Comparison of ENCODE assay signal across 11 cellular contexts in genomic region chr12:113005759-113006158, GRCh38. TPM values are rescaled to one million over a fixed set of nuclear protein-coding genes. Genes with fewer than 3 reads are reported as not detected.
DNase-seq lines count a peak whose midpoint lies in the region; ATAC-seq and TF ChIP-seq lines count a peak whose summit lies in the region.
"Had no signal": no experiment of that assay in that cellular context is flagged by ENCODE, and none has a peak within 500 bp of the region (broad histone marks: within the 10 kb centered on the region; RNA-seq: fewer than 3 reads in every experiment).

No MANE protein-coding gene starts in this region.

- H3K36me3 Mint-ChIP-seq in chondrocyte (ENCODE audit: low read depth), result no peaks in the 10 kb centered on the region
- no peaks in the 10 kb centered on the region for H3K36me3 Mint-ChIP-seq in neural crest cell (ENCODE audit: low read depth)

- ATAC-seq in GM18502 (IDR thresholded peaks at IDR 0.05; ENCODE audit: poor library complexity, unreplicated experiment), result no peak
- no peak for ATAC-seq in HG03432 (IDR thresholded peaks at IDR 0.05; ENCODE audit: unreplicated experiment)
- no peak for ATAC-seq in HG03280 (IDR thresholded peaks at IDR 0.05; ENCODE audit: unreplicated experiment)

- peak; percentile 29; the same call in 1 of the 2 replicates for TF ChIP-seq CTCF in LNCaP clone FGC (IDR thresholded peaks at IDR 0.05; ENCODE audit: control insufficient read depth, extremely low read depth, insufficient read depth)
- peak; percentile 60 for TF ChIP-seq CTCF in chondrocyte (IDR thresholded peaks at IDR 0.05)
- peak; percentile 55 for TF ChIP-seq CTCF in neural crest cell (conservative IDR thresholded peaks at IDR 0.05)

- no peak overlapping the region for H3K4me3 ChIP-seq in LNCaP clone FGC (ENCODE audit: low read depth, low read length)
- H3K4me3 ChIP-seq: right atrium auricular region had no signal

- H3K27ac Mint-ChIP-seq in chondrocyte (ENCODE audit: unreplicated experiment), result no peak overlapping the region
- H3K27ac Mint-ChIP-seq in neural crest cell (ENCODE audit: unreplicated experiment), result no peak overlapping the region

- H3K4me3 Mint-ChIP-seq in chondrocyte (ENCODE audit: unreplicated experiment) (no peak overlapping the region), neural crest cell (no peak overlapping the region)

- H3K27me3 Mint-ChIP-seq in chondrocyte (ENCODE audit: low read depth) (peaks cover 43% of the 10 kb centered on the region), neural crest cell (ENCODE audit: low read depth) (peaks cover 42% of the 10 kb centered on the region)

- H3K9me3 Mint-ChIP-seq in chondrocyte (ENCODE audit: low read depth) (no peaks in the 10 kb centered on the region), neural crest cell (no peaks in the 10 kb centered on the region)

- DNase-seq in EL, result peak; percentile 29
- DNase-seq in LNCaP clone FGC (ENCODE audit: low read depth), result no peak
- no peak for DNase-seq in chondrocyte (ENCODE audit: low spot score)
- no peak for DNase-seq in neural crest cell (ENCODE audit: low read depth, low spot score)
- DNase-seq in mucosa of gallbladder (ENCODE audit: low spot score), result no peak
- DNase-seq: cortex of kidney, kidney had no signal

- H3K4me1 Mint-ChIP-seq in chondrocyte (ENCODE audit: low read depth) (no peaks in the 10 kb centered on the region), neural crest cell (peaks cover 8% of the 10 kb centered on the region)

RNA-seq across cellular contexts. Expression of gene OAS2, which starts 27.4 kb away (rescaled TPM):
- total RNA-seq in chondrocyte (0.07 TPM in 1 of 3 replicates, not detected in the others), neural crest cell (not detected in 2 replicates), mucosa of gallbladder (5.8 TPM)

RNA-seq across cellular contexts. Expression of gene DTX1, which starts 50.8 kb away (rescaled TPM):
- total RNA-seq in chondrocyte, result not detected in 3 replicates
- 8.1 and 8.4 TPM in 2 replicates for total RNA-seq in neural crest cell
- total RNA-seq in mucosa of gallbladder, result 4.1 TPM
